In the genomic region with DNA sequence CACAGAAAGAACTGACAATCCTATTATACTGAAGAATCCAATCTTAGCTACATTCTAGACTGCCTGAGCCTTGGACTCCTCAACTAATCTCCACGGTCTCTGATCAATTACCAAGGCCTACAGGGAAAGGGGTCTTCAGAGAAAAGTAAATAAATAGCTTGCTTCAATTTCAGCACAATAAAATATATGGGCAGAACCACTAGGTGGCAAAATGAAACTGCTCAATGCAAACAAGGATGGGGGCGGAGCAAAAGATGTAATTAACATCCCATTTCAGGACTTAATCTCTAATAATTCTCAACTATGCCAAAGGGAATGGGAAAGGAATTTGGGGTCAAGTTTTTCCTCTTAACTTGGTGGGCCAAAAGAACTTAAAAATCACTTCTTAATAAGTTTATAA, we compare ENCODE assay signal across 8 cellular contexts.
DNase-seq lines count a peak whose midpoint lies in the region; ATAC-seq, FAIRE-seq and TF ChIP-seq lines count a peak whose summit lies in the region.

No MANE protein-coding gene starts in this region.

- TF ChIP-seq CTCF in retinal pigment epithelial cell (conservative IDR thresholded peaks at IDR 0.05; ENCODE audit: low read depth, low read length), result peak; percentile 55

- ATAC-seq in HG02981 (IDR thresholded peaks at IDR 0.05; ENCODE audit: unreplicated experiment) (no peak), GM19328 (IDR thresholded peaks at IDR 0.05; ENCODE audit: unreplicated experiment) (no peak)

- FAIRE-seq in HTR-8/SVneo (lab: Jason Lieb, UNC), result no peak

- DNase-seq in NCI-H2227 (lab: John Stamatoyannopoulos, UW; ENCODE audit: unreplicated experiment) (peak; percentile 35), NCI-H2227 treated with DMSO at 0.1 percent for 48 hours (lab: John Stamatoyannopoulos, UW) (no peak), HTR-8/SVneo (ENCODE audit: insufficient read length, low spot score) (peak; percentile 18), T-helper 1 cell (peak in 3 of 5 donors; percentile 11 to 34 (median 14)), fibroblast of peridontal ligament (ENCODE audit: extremely low read depth) (peak; percentile 68), retinal pigment epithelial cell (ENCODE audit: low read depth) (peak; percentile 32)

- H3K4me3 ChIP-seq in retinal pigment epithelial cell (ENCODE audit: low read length), result no peak overlapping the region
